In genomic region chr11:128624269-128625170, GRCh38 we compare ENCODE assay signal across 8 cellular contexts. TPM values are rescaled to one million over a fixed set of nuclear protein-coding genes. Genes with fewer than 3 reads are reported as not detected.
DNase-seq lines count a peak whose midpoint lies in the region; ATAC-seq and FAIRE-seq lines count a peak whose summit lies in the region.

No MANE protein-coding gene starts in this region.

- no peaks in the 10 kb centered on the region for H3K9me3 ChIP-seq in small intestine (ENCODE audit: control insufficient read depth, low read depth)

- DNase-seq in stimulated activated CD4-positive, alpha-beta T cell treated with anti-CD3 and anti-CD28 coated beads, Interleukin-15, amount 100 ng/mL, for 1 hour (ENCODE audit: low read depth in 1 of 2, low spot score in 1 of 2): peak; percentile 28 to 60
- DNase-seq in stimulated activated CD4-positive, alpha-beta T cell treated with anti-CD3 and anti-CD28 coated beads, Interleukin-12 subunit alpha, Interleukin-12 subunit beta, amount 100 ng/mL, for 4 hours: no peak
- DNase-seq in NAMALWA (ENCODE audit: low spot score) (peak; percentile 92), small intestine (peak; percentile 19), nucleus accumbens (lab: John Stamatoyannopoulos, UW) (no peak), ecto neural progenitor cell (ENCODE audit: low spot score) (no peak), RCC 7860 (ENCODE audit: low spot score) (no peak)

- no peaks in the 10 kb centered on the region for H3K36me3 ChIP-seq in small intestine (ENCODE audit: control insufficient read depth in 2 of 2, insufficient read depth in 2 of 2, low read length in 2 of 2)

- H3K4me3 Mint-ChIP-seq in activated T-helper 17 cell treated with anti-CD3 and anti-CD28 coated beads, Interleukin-2, amount 50 U/mL, for 72 hours: peak overlapping the region; percentile 81

- no peaks in the 10 kb centered on the region for H3K9me3 Mint-ChIP-seq in activated T-helper 17 cell treated with anti-CD3 and anti-CD28 coated beads, Interleukin-2, amount 50 U/mL, for 72 hours

- FAIRE-seq in small intestine (lab: Jason Lieb, UNC): no peak
- FAIRE-seq in RCC 7860 (lab: Jason Lieb, UNC): no peak

- H3K36me3 Mint-ChIP-seq in activated T-helper 17 cell treated with anti-CD3 and anti-CD28 coated beads, Interleukin-2, amount 50 U/mL, for 72 hours (ENCODE audit: low read depth): no peaks in the 10 kb centered on the region

- H3K4me3 ChIP-seq in small intestine (ENCODE audit: low read depth in 1 of 2, low read length in 2 of 2): no peak overlapping the region

- H3K27me3 Mint-ChIP-seq in activated T-helper 17 cell treated with anti-CD3 and anti-CD28 coated beads, Interleukin-2, amount 50 U/mL, for 72 hours: no peaks in the 10 kb centered on the region

- no peaks in the 10 kb centered on the region for H3K27me3 ChIP-seq in small intestine (ENCODE audit: control insufficient read depth in 2 of 2, insufficient read depth in 2 of 2, low read length in 2 of 2)

- 63 to 69% (median 64%) methylated on average over 18 of the region's 18 CpGs for WGBS in small intestine, 3 donors

- peaks cover 0 to 6% of the 10 kb centered on the region in 2 donors for H3K4me1 ChIP-seq in small intestine (ENCODE audit: control insufficient read depth in 2 of 2, insufficient read depth in 1 of 2, low read depth in 1 of 2, low read length in 1 of 2)

- H3K4me1 Mint-ChIP-seq in activated T-helper 17 cell treated with anti-CD3 and anti-CD28 coated beads, Interleukin-2, amount 50 U/mL, for 72 hours: peaks cover 75% of the 10 kb centered on the region

- ATAC-seq in activated T-helper 17 cell treated with anti-CD3 and anti-CD28 coated beads, Interleukin-2, amount 50 U/mL, for 72 hours (replicated peaks): peak; percentile 59

- peak overlapping the region; percentile 56 to 84 for H3K27ac ChIP-seq in small intestine (ENCODE audit: low read depth in 1 of 2, low read length in 1 of 2)

- H3K27ac Mint-ChIP-seq in activated T-helper 17 cell treated with anti-CD3 and anti-CD28 coated beads, Interleukin-2, amount 50 U/mL, for 72 hours: peak overlapping the region; percentile 98

RNA-seq across cellular contexts. Expression of gene ETS1, which starts 37.2 kb away (rescaled TPM):
- 100 to 1,000 TPM; 309 to 471 TPM for total RNA-seq in activated T-helper 17 cell treated with anti-CD3 and anti-CD28 coated beads, Interleukin-2, amount 50 U/mL, for 72 hours
- polyA plus RNA-seq in small intestine: 10 to 100 TPM in 2 of 3 donors, 1 to 10 TPM in 1; 5.1 to 28.0 (median 13.8) TPM

Comparison
In these comparisons a context has a peak if more than half of its experiments do, and no peak if none do; other contexts are left out.
1. DNase-seq: peak in stimulated activated CD4-positive, alpha-beta T cell treated with anti-CD3 and anti-CD28 coated beads, Interleukin-15, amount 100 ng/mL, for 1 hour (2 of 2), NAMALWA (single experiment) and small intestine (single experiment); none in stimulated activated CD4-positive, alpha-beta T cell treated with anti-CD3 and anti-CD28 coated beads, Interleukin-12 subunit alpha, Interleukin-12 subunit beta, amount 100 ng/mL, for 4 hours (single experiment), nucleus accumbens (0 of 56), ecto neural progenitor cell (single experiment) and RCC 7860 (single experiment).